ENCODE assay signal across 1 cellular context in the genomic region with DNA sequence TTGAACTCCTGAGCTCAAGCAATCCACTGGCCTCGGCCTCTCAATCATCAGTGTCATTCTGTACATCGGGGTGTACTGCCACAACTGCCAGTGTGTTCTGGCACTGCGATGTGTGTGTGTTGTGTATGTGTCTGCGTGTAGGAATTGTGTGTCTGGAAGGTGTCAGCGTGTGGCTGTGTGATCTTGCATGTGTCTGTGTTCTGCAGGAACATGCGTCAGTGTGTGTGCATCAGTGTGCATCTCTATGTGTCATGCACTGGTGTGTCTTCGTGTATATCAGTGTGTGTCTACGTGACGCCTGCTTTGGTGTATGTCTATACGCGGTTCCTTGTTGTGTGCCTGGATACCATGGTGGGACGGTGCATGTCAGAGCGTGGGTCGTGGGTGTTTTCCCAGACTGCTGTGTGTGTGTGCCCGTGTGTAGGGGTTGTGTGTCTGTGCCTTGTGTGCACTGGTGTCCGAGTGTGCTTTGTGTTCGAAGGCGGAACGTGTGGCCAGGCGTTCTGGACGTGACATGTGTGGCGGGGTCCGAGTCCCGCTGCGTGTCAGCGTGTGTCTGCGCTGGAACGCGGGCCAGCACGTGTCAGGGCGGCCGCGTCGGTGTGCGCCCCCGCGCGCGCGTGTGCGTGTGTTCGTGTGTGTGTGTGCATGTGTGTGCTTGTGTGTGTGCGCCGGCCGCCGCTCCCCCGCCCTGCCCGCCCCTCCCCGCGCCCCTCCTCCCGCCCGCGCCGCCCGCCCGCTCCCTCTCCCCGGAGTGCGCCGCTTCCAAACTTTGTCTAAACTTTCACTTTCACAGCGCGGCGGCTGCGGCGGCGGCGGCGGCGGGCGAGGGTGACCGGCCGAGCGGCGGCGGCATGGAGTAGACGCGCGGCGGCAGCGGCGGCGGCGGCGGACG.
A peak's percentile ranks its signal among the peaks of the same experiment; 100 is the strongest.
TF ChIP-seq lines count a peak whose summit lies in the region.

A gene (plus strand): TSS at position 775 of the 895 bp plus-strand sequence. CDS start 363 bp downstream, outside the sequence.

TF ChIP-seq in HepG2, 621 proteins besides CTCF, POLR2A, EP300 and RAD21 (continued from another document and continues in another):
- TF ChIP-seq, protein P1, sequence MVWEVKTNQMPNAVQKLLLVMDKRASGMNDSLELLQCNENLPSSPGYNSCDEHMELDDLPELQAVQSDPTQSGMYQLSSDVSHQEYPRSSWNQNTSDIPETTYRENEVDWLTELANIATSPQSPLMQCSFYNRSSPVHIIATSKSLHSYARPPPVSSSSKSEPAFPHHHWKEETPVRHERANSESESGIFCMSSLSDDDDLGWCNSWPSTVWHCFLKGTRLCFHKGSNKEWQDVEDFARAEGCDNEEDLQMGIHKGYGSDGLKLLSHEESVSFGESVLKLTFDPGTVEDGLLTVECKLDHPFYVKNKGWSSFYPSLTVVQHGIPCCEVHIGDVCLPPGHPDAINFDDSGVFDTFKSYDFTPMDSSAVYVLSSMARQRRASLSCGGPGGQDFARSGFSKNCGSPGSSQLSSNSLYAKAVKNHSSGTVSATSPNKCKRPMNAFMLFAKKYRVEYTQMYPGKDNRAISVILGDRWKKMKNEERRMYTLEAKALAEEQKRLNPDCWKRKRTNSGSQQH (CRISPR knock-in tag; IDR thresholded peaks at IDR 0.05; ENCODE audit: low read depth): 0 out of 2 replicates have a peak, but pooled peaks have one; percentile 70
- TF ChIP-seq GABPB1 (CRISPR knock-in tag; IDR thresholded peaks at IDR 0.05) (peak; percentile 45), ZNF138 (CRISPR knock-in tag; IDR thresholded peaks at IDR 0.05; ENCODE audit: low read depth) (no peak), TAF15 (IDR thresholded peaks at IDR 0.05; ENCODE audit: low read depth, low read length, poor library complexity, severe bottlenecking) (no peak), ZNF367 (CRISPR knock-in tag; IDR thresholded peaks at IDR 0.05; ENCODE audit: borderline replicate concordance) (no peak), PAX8 (CRISPR knock-in tag; IDR thresholded peaks at IDR 0.05; ENCODE audit: borderline replicate concordance) (no peak), KLF9 (CRISPR knock-in tag; IDR thresholded peaks at IDR 0.05; ENCODE audit: low read depth) (no peak), ZNF333 (CRISPR knock-in tag; IDR thresholded peaks at IDR 0.05; ENCODE audit: borderline replicate concordance) (no peak), ZSCAN12 (CRISPR knock-in tag; IDR thresholded peaks at IDR 0.05) (no peak), ZC3H4 (CRISPR knock-in tag; IDR thresholded peaks at IDR 0.05; ENCODE audit: borderline replicate concordance) (no peak), ELF4 (CRISPR knock-in tag; IDR thresholded peaks at IDR 0.05; ENCODE audit: borderline replicate concordance) (no peak), ZNF12 (CRISPR knock-in tag; IDR thresholded peaks at IDR 0.05) (no peak), THYN1 (CRISPR knock-in tag; IDR thresholded peaks at IDR 0.05; ENCODE audit: borderline replicate concordance, low read depth) (no peak), NR2F1 (CRISPR knock-in tag; IDR thresholded peaks at IDR 0.05) (no peak), ZNF614 (CRISPR knock-in tag; IDR thresholded peaks at IDR 0.05; ENCODE audit: borderline replicate concordance) (no peak), TAF1 (CRISPR knock-in tag; IDR thresholded peaks at IDR 0.05) (no peak), PITX1 (CRISPR knock-in tag; IDR thresholded peaks at IDR 0.05) (no peak), ISL2 (CRISPR knock-in tag; IDR thresholded peaks at IDR 0.05) (no peak), ATF7-NPFF (CRISPR knock-in tag; IDR thresholded peaks at IDR 0.05; ENCODE audit: low read depth) (no peak), TP53 (CRISPR knock-in tag; conservative IDR thresholded peaks at IDR 0.05) (no peak), CCAR2 (optimal IDR thresholded peaks at IDR 0.05; ENCODE audit: low read depth, low read length) (no peak), KLF15 (CRISPR knock-in tag; IDR thresholded peaks at IDR 0.05; ENCODE audit: borderline replicate concordance) (no peak), HNRNPL (IDR thresholded peaks at IDR 0.05; ENCODE audit: low read depth, low read length) (no peak), GFI1 (CRISPR knock-in tag; IDR thresholded peaks at IDR 0.05; ENCODE audit: borderline replicate concordance) (no peak), ZFP62 (CRISPR knock-in tag; IDR thresholded peaks at IDR 0.05) (no peak), SIN3A (IDR thresholded peaks at IDR 0.05; ENCODE audit: borderline replicate concordance, low read depth, low read length) (0 out of 2 replicates have a peak, but pooled peaks have one; percentile 25), ZNF441 (CRISPR knock-in tag; IDR thresholded peaks at IDR 0.05; ENCODE audit: borderline replicate concordance) (no peak), NCOA1 (CRISPR knock-in tag; IDR thresholded peaks at IDR 0.05) (no peak), RFXAP (CRISPR knock-in tag; IDR thresholded peaks at IDR 0.05; ENCODE audit: borderline replicate concordance) (no peak; the same call in 1 of the 2 replicates), NR2F6 (IDR thresholded peaks at IDR 0.05) (no peak), NR2F6 (CRISPR knock-in tag; IDR thresholded peaks at IDR 0.05) (no peak), ZNF143 (CRISPR knock-in tag; IDR thresholded peaks at IDR 0.05) (no peak), ZNF343 (CRISPR knock-in tag; IDR thresholded peaks at IDR 0.05) (no peak), MAFG (CRISPR knock-in tag; IDR thresholded peaks at IDR 0.05) (no peak)
- TF ChIP-seq, protein P2, sequence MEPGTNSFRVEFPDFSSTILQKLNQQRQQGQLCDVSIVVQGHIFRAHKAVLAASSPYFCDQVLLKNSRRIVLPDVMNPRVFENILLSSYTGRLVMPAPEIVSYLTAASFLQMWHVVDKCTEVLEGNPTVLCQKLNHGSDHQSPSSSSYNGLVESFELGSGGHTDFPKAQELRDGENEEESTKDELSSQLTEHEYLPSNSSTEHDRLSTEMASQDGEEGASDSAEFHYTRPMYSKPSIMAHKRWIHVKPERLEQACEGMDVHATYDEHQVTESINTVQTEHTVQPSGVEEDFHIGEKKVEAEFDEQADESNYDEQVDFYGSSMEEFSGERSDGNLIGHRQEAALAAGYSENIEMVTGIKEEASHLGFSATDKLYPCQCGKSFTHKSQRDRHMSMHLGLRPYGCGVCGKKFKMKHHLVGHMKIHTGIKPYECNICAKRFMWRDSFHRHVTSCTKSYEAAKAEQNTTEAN (CRISPR knock-in tag; conservative IDR thresholded peaks at IDR 0.05): peak; percentile 77; the same call in 1 of the 2 replicates
- TF ChIP-seq, protein P3, sequence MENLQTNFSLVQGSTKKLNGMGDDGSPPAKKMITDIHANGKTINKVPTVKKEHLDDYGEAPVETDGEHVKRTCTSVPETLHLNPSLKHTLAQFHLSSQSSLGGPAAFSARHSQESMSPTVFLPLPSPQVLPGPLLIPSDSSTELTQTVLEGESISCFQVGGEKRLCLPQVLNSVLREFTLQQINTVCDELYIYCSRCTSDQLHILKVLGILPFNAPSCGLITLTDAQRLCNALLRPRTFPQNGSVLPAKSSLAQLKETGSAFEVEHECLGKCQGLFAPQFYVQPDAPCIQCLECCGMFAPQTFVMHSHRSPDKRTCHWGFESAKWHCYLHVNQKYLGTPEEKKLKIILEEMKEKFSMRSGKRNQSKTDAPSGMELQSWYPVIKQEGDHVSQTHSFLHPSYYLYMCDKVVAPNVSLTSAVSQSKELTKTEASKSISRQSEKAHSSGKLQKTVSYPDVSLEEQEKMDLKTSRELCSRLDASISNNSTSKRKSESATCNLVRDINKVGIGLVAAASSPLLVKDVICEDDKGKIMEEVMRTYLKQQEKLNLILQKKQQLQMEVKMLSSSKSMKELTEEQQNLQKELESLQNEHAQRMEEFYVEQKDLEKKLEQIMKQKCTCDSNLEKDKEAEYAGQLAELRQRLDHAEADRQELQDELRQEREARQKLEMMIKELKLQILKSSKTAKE (CRISPR knock-in tag; IDR thresholded peaks at IDR 0.05; ENCODE audit: borderline replicate concordance): no peak
- TF ChIP-seq, protein P4, sequence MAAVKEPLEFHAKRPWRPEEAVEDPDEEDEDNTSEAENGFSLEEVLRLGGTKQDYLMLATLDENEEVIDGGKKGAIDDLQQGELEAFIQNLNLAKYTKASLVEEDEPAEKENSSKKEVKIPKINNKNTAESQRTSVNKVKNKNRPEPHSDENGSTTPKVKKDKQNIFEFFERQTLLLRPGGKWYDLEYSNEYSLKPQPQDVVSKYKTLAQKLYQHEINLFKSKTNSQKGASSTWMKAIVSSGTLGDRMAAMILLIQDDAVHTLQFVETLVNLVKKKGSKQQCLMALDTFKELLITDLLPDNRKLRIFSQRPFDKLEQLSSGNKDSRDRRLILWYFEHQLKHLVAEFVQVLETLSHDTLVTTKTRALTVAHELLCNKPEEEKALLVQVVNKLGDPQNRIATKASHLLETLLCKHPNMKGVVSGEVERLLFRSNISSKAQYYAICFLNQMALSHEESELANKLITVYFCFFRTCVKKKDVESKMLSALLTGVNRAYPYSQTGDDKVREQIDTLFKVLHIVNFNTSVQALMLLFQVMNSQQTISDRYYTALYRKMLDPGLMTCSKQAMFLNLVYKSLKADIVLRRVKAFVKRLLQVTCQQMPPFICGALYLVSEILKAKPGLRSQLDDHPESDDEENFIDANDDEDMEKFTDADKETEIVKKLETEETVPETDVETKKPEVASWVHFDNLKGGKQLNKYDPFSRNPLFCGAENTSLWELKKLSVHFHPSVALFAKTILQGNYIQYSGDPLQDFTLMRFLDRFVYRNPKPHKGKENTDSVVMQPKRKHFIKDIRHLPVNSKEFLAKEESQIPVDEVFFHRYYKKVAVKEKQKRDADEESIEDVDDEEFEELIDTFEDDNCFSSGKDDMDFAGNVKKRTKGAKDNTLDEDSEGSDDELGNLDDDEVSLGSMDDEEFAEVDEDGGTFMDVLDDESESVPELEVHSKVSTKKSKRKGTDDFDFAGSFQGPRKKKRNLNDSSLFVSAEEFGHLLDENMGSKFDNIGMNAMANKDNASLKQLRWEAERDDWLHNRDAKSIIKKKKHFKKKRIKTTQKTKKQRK (IDR thresholded peaks at IDR 0.05; ENCODE audit: low read length): no peak
- TF ChIP-seq, protein P5, sequence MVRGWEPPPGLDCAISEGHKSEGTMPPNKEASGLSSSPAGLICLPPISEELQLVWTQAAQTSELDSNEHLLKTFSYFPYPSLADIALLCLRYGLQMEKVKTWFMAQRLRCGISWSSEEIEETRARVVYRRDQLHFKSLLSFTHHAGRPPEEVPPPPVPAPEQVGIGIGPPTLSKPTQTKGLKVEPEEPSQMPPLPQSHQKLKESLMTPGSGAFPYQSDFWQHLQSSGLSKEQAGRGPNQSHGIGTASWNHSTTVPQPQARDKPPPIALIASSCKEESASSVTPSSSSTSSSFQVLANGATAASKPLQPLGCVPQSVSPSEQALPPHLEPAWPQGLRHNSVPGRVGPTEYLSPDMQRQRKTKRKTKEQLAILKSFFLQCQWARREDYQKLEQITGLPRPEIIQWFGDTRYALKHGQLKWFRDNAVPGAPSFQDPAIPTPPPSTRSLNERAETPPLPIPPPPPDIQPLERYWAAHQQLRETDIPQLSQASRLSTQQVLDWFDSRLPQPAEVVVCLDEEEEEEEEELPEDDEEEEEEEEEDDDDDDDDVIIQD (CRISPR knock-in tag; IDR thresholded peaks at IDR 0.05; ENCODE audit: low read depth): no peak
- TF ChIP-seq, protein P6, sequence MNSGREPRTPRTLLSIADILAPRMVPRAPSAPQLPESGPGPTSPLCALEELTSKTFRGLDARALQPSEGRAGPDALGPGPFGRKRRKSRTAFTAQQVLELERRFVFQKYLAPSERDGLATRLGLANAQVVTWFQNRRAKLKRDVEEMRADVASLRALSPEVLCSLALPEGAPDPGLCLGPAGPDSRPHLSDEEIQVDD (CRISPR knock-in tag; IDR thresholded peaks at IDR 0.05; ENCODE audit: borderline replicate concordance): no peak
- TF ChIP-seq, protein P7, sequence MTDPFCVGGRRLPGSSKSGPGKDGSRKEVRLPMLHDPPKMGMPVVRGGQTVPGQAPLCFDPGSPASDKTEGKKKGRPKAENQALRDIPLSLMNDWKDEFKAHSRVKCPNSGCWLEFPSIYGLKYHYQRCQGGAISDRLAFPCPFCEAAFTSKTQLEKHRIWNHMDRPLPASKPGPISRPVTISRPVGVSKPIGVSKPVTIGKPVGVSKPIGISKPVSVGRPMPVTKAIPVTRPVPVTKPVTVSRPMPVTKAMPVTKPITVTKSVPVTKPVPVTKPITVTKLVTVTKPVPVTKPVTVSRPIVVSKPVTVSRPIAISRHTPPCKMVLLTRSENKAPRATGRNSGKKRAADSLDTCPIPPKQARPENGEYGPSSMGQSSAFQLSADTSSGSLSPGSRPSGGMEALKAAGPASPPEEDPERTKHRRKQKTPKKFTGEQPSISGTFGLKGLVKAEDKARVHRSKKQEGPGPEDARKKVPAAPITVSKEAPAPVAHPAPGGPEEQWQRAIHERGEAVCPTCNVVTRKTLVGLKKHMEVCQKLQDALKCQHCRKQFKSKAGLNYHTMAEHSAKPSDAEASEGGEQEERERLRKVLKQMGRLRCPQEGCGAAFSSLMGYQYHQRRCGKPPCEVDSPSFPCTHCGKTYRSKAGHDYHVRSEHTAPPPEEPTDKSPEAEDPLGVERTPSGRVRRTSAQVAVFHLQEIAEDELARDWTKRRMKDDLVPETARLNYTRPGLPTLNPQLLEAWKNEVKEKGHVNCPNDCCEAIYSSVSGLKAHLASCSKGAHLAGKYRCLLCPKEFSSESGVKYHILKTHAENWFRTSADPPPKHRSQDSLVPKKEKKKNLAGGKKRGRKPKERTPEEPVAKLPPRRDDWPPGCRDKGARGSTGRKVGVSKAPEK (CRISPR knock-in tag; IDR thresholded peaks at IDR 0.05; ENCODE audit: borderline replicate concordance): no peak
- TF ChIP-seq, protein P8, sequence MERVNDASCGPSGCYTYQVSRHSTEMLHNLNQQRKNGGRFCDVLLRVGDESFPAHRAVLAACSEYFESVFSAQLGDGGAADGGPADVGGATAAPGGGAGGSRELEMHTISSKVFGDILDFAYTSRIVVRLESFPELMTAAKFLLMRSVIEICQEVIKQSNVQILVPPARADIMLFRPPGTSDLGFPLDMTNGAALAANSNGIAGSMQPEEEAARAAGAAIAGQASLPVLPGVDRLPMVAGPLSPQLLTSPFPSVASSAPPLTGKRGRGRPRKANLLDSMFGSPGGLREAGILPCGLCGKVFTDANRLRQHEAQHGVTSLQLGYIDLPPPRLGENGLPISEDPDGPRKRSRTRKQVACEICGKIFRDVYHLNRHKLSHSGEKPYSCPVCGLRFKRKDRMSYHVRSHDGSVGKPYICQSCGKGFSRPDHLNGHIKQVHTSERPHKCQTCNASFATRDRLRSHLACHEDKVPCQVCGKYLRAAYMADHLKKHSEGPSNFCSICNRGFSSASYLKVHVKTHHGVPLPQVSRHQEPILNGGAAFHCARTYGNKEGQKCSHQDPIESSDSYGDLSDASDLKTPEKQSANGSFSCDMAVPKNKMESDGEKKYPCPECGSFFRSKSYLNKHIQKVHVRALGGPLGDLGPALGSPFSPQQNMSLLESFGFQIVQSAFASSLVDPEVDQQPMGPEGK (CRISPR knock-in tag; IDR thresholded peaks at IDR 0.05): peak; percentile 35; the same call in 1 of the 2 replicates
- TF ChIP-seq, protein P9, sequence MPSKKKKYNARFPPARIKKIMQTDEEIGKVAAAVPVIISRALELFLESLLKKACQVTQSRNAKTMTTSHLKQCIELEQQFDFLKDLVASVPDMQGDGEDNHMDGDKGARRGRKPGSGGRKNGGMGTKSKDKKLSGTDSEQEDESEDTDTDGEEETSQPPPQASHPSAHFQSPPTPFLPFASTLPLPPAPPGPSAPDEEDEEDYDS (CRISPR knock-in tag; IDR thresholded peaks at IDR 0.05): no peak
- TF ChIP-seq, protein P10, sequence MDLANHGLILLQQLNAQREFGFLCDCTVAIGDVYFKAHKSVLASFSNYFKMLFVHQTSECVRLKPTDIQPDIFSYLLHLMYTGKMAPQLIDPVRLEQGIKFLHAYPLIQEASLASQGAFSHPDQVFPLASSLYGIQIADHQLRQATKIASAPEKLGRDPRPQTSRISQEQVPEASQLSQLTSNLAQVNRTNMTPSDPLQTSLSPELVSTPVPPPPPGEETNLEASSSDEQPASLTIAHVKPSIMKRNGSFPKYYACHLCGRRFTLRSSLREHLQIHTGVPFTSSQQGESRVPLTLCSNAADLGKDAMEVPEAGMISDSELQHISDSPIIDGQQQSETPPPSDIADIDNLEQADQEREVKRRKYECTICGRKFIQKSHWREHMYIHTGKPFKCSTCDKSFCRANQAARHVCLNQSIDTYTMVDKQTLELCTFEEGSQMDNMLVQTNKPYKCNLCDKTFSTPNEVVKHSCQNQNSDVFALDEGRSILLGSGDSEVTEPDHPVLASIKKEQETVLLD (CRISPR knock-in tag; IDR thresholded peaks at IDR 0.05; ENCODE audit: low read depth): no peak
